ENCODE assay signal across 9 cellular contexts in the genomic region with DNA sequence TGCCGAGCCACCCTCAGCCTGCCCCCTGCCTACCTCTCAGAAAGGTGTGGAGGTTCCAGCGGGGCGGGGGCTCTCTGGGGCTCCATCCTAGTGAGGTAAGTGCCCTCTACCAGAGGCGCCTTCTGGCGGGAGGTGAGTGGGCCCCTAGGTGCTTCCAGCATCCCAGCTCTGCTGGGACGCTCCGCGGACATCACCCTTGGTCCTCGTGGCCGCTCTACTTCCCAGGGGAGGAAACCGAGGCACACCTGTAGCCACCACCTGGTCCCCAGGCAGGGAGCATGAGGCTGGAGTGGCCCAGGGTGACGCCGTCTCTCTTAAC. TPM values are rescaled to one million over a fixed set of nuclear protein-coding genes. Genes with fewer than 3 reads are reported as not detected.
DNase-seq lines count a peak whose midpoint lies in the region; ATAC-seq and TF ChIP-seq lines count a peak whose summit lies in the region.
"Had no signal": no experiment of that assay in that cellular context is flagged by ENCODE, and none has a peak within 500 bp of the region (broad histone marks: within the 10 kb centered on the region; RNA-seq: fewer than 3 reads in every experiment).

No MANE protein-coding gene starts in this region.

- peak overlapping the region; percentile 68 to 87 (median 78) for H3K4me3 Mint-ChIP-seq in IgD-negative memory B cell
- peak overlapping the region; percentile 79 for H3K4me3 Mint-ChIP-seq in natural killer cell treated with Interleukin-12 subunit alpha and Interleukin-12 subunit beta and Interleukin-15 and Interleukin-18, amount 100 ng/mL, for 72 hours

- DNase-seq in AG10803 (ENCODE audit: low read depth): no peak
- no peak for DNase-seq in natural killer cell treated with Interleukin-12 subunit alpha and Interleukin-12 subunit beta and Interleukin-15 and Interleukin-18, amount 100 ng/mL, for 72 hours (ENCODE audit: low spot score)
- DNase-seq: occipital lobe had no signal

- no peaks in the 10 kb centered on the region for H3K36me3 Mint-ChIP-seq in IgD-negative memory B cell
- no peaks in the 10 kb centered on the region for H3K36me3 Mint-ChIP-seq in natural killer cell treated with Interleukin-12 subunit alpha and Interleukin-12 subunit beta and Interleukin-15 and Interleukin-18, amount 100 ng/mL, for 72 hours

- H3K4me3 ChIP-seq in AG10803 (ENCODE audit: low read length): peak overlapping the region; percentile 77

- H3K4me1 Mint-ChIP-seq in IgD-negative memory B cell: peaks cover 7 to 21% (median 18%) of the 10 kb centered on the region in 3 donors
- peaks cover 3 to 5% of the 10 kb centered on the region in 2 donors for H3K4me1 Mint-ChIP-seq in natural killer cell treated with Interleukin-12 subunit alpha and Interleukin-12 subunit beta and Interleukin-15 and Interleukin-18, amount 100 ng/mL, for 72 hours (ENCODE audit: low read depth in 2 of 2)

- H3K27me3 Mint-ChIP-seq in IgD-negative memory B cell: no peaks in the 10 kb centered on the region
- no peaks in the 10 kb centered on the region for H3K27me3 Mint-ChIP-seq in natural killer cell treated with Interleukin-12 subunit alpha and Interleukin-12 subunit beta and Interleukin-15 and Interleukin-18, amount 100 ng/mL, for 72 hours

- peak overlapping the region; percentile 16 to 80 (median 53) for H3K27ac Mint-ChIP-seq in IgD-negative memory B cell
- H3K27ac Mint-ChIP-seq in natural killer cell treated with Interleukin-12 subunit alpha and Interleukin-12 subunit beta and Interleukin-15 and Interleukin-18, amount 100 ng/mL, for 72 hours: no peak overlapping the region

- no peak for TF ChIP-seq CTCF in AG10803 (conservative IDR thresholded peaks at IDR 0.05; ENCODE audit: low read length)

- no peaks in the 10 kb centered on the region for H3K9me3 Mint-ChIP-seq in IgD-negative memory B cell
- H3K9me3 Mint-ChIP-seq in natural killer cell treated with Interleukin-12 subunit alpha and Interleukin-12 subunit beta and Interleukin-15 and Interleukin-18, amount 100 ng/mL, for 72 hours: no peaks in the 10 kb centered on the region

- no peak for ATAC-seq in natural killer cell treated with Interleukin-12 subunit alpha and Interleukin-12 subunit beta and Interleukin-15 and Interleukin-18, amount 100 ng/mL, for 72 hours
- no peak for ATAC-seq in HG03354 (IDR thresholded peaks at IDR 0.05; ENCODE audit: poor library complexity, severe bottlenecking, unreplicated experiment)
- no peak for ATAC-seq in GM18502 (IDR thresholded peaks at IDR 0.05; ENCODE audit: poor library complexity, unreplicated experiment)
- ATAC-seq in GM21576 (IDR thresholded peaks at IDR 0.05; ENCODE audit: unreplicated experiment): no peak
- ATAC-seq in GM21526 (IDR thresholded peaks at IDR 0.05; ENCODE audit: low FRiP score, unreplicated experiment): no peak

- peak overlapping the region; percentile 75 for H3K27ac ChIP-seq in cingulate gyrus (ENCODE audit: low read depth, low read length)

RNA-seq across cellular contexts. Expression of gene MCRIP2, which starts 1.4 kb away (rescaled TPM):
- polyA plus RNA-seq in IgD-negative memory B cell: 52.8 TPM
- total RNA-seq in natural killer cell treated with Interleukin-12 subunit alpha and Interleukin-12 subunit beta and Interleukin-15 and Interleukin-18, amount 100 ng/mL, for 72 hours: 10 to 100 TPM; 29.5 to 57.7 TPM

RNA-seq across cellular contexts. Expression of gene WDR90, which starts 6.2 kb away (rescaled TPM):
- polyA plus RNA-seq in IgD-negative memory B cell: 0.54 TPM
- 100 to 1,000 TPM in 1 of 2 donors, 10 to 100 TPM in 1; 49.7 to 130 TPM for total RNA-seq in natural killer cell treated with Interleukin-12 subunit alpha and Interleukin-12 subunit beta and Interleukin-15 and Interleukin-18, amount 100 ng/mL, for 72 hours

RNA-seq across cellular contexts. Expression of gene METTL26, which starts 6.9 kb away (rescaled TPM):
- polyA plus RNA-seq in IgD-negative memory B cell: 81.0 TPM
- 100 to 1,000 TPM in 1 of 2 donors, 10 to 100 TPM in 1; 93.7 to 115 TPM for total RNA-seq in natural killer cell treated with Interleukin-12 subunit alpha and Interleukin-12 subunit beta and Interleukin-15 and Interleukin-18, amount 100 ng/mL, for 72 hours

RNA-seq across cellular contexts. Expression of gene WFIKKN1, which starts 12.2 kb away (rescaled TPM):
- polyA plus RNA-seq in IgD-negative memory B cell: not detected
- total RNA-seq in natural killer cell treated with Interleukin-12 subunit alpha and Interleukin-12 subunit beta and Interleukin-15 and Interleukin-18, amount 100 ng/mL, for 72 hours: 1 to 10 TPM in 1 of 2 donors, under 1 TPM in 1; 0.75 to 1.1 TPM

RNA-seq across cellular contexts. Expression of gene RHOT2, which starts 24.9 kb away (rescaled TPM):
- 42.7 TPM for polyA plus RNA-seq in IgD-negative memory B cell
- total RNA-seq in natural killer cell treated with Interleukin-12 subunit alpha and Interleukin-12 subunit beta and Interleukin-15 and Interleukin-18, amount 100 ng/mL, for 72 hours: 100 to 1,000 TPM; 171 to 259 TPM

Comparison
In these comparisons a context has a peak if more than half of its experiments do, and no peak if none do; other contexts are left out.
1. H3K27ac Mint-ChIP-seq: peak in IgD-negative memory B cell (3 of 3); none in natural killer cell treated with Interleukin-12 subunit alpha and Interleukin-12 subunit beta and Interleukin-15 and Interleukin-18, amount 100 ng/mL, for 72 hours (0 of 2).